ENCODE assay signal across 20 cellular contexts in the genomic region with DNA sequence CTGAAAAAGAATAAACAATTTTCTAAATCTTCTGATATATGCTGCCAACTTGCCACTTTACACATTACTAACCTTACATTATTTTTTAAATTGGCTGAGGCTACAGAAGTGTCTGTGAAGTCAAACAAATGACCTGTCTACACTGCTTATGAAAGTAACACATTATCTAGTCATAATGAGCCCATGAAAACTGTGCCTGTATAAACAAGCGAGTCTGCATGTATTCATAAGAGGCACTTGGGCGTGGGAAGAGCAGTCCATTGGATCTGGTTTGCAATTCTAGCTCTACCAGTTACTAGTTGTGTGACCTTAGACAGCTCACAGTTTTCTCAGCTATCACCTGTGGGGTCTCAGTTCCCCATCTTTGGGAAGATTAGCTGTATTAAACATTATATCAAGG. TPM values are rescaled to one million over a fixed set of nuclear protein-coding genes. Genes with fewer than 3 reads are reported as not detected.
A peak's percentile ranks its signal among the peaks of the same experiment; 100 is the strongest.
DNase-seq lines count a peak whose midpoint lies in the region; ATAC-seq and TF ChIP-seq lines count a peak whose summit lies in the region.
"Had no signal": no experiment of that assay in that cellular context is flagged by ENCODE, and none has a peak within 500 bp of the region (broad histone marks: within the 10 kb centered on the region; RNA-seq: fewer than 3 reads in every experiment).

No MANE protein-coding gene starts in this region.

- no peaks in the 10 kb centered on the region for H3K27me3 ChIP-seq in GM23248 (replicated peaks; ENCODE audit: insufficient read depth)
- no peaks in the 10 kb centered on the region for H3K27me3 ChIP-seq in RWPE2 (ENCODE audit: insufficient read depth, poor library complexity, severe bottlenecking)
- H3K27me3 ChIP-seq in osteoblast (ENCODE audit: insufficient read depth, low read length) = no peaks in the 10 kb centered on the region

- H3K36me3 ChIP-seq in GM23248 (ENCODE audit: low read depth) (peaks cover 10% of the 10 kb centered on the region), RWPE2 (ENCODE audit: low read depth) (peaks cover 38% of the 10 kb centered on the region), osteoblast (ENCODE audit: insufficient read depth, low read length) (peaks cover 6% of the 10 kb centered on the region)

- WGBS in GM23248 (ENCODE audit: low coverage in 1 of 2, low lambda C conversion rate in 2 of 2, missing lambda C conversion rate in 2 of 2), 2 experiments = 95 to 96% methylated on average over 2 of the region's 2 CpGs

- H3K9me2 ChIP-seq in GM23248 (ENCODE audit: insufficient read depth) = no peaks in the 10 kb centered on the region

- DNase-seq in activated naive CD8-positive, alpha-beta T cell treated with anti-CD3 and anti-CD28 coated beads, Interleukin-2, amount 50 U/mL, for 24 hours = no peak
- DNase-seq in activated naive CD8-positive, alpha-beta T cell treated with anti-CD3 and anti-CD28 coated beads for 36 hours = no peak
- DNase-seq in GM23248 (peak; percentile 30), RWPE2 (ENCODE audit: low spot score) (no peak), osteoblast (ENCODE audit: insufficient read length, low spot score, missing footprints) (no peak), T-helper 9 cell (no peak), OCI-M2 (lab: John Stamatoyannopoulos, UW; ENCODE audit: unreplicated experiment) (no peak), endothelial cell (ENCODE audit: low spot score) (no peak)
- DNase-seq: activated B cell treated with CpG ODN at 0.5 μM for 24 hours; activated gamma-delta T cell treated with Interleukin-2 at 50 U/mL for 16 hours; erythroblast; glutamatergic neuron; GOT3; immature natural killer cell; MV-4-11; naive thymus-derived CD4-positive, alpha-beta T cell; NCI-H2171; SIG-M5; stimulated activated CD4-positive, alpha-beta T cell treated with anti-CD3 and anti-CD28 coated beads, Interleukin-4, amount 100 ng/mL, for 4 hours; stimulated activated CD8-positive, alpha-beta memory T cell treated with anti-CD3 and anti-CD28 coated beads, Interleukin-4, amount 100 ng/mL, for 48 hours had no signal

- H3K4me1 Mint-ChIP-seq in activated naive CD8-positive, alpha-beta T cell treated with anti-CD3 and anti-CD28 coated beads, Interleukin-2, amount 50 U/mL, for 24 hours = peaks cover 29% of the 10 kb centered on the region
- peaks cover 22% of the 10 kb centered on the region for H3K4me1 Mint-ChIP-seq in activated naive CD8-positive, alpha-beta T cell treated with anti-CD3 and anti-CD28 coated beads for 36 hours
- H3K4me1 Mint-ChIP-seq in endothelial cell (ENCODE audit: unreplicated experiment) = peaks cover 30% of the 10 kb centered on the region

- no peaks in the 10 kb centered on the region for H4K20me1 ChIP-seq in GM23248 (ENCODE audit: insufficient read depth)
- peaks cover 13% of the 10 kb centered on the region for H4K20me1 ChIP-seq in osteoblast (ENCODE audit: insufficient read depth, low read length)

- no peak overlapping the region for H3K4me3 Mint-ChIP-seq in activated naive CD8-positive, alpha-beta T cell treated with anti-CD3 and anti-CD28 coated beads, Interleukin-2, amount 50 U/mL, for 24 hours
- H3K4me3 Mint-ChIP-seq in activated naive CD8-positive, alpha-beta T cell treated with anti-CD3 and anti-CD28 coated beads for 36 hours = no peak overlapping the region
- no peak overlapping the region for H3K4me3 Mint-ChIP-seq in endothelial cell (ENCODE audit: unreplicated experiment)

- H3K4me1 ChIP-seq in GM23248 (ENCODE audit: insufficient read depth) (peaks cover 16% of the 10 kb centered on the region), RWPE2 (ENCODE audit: insufficient read depth, poor library complexity, severe bottlenecking) (peaks cover 31% of the 10 kb centered on the region), osteoblast (ENCODE audit: insufficient read depth, low read length) (peaks cover 21% of the 10 kb centered on the region)

- no peak overlapping the region for H3K27ac ChIP-seq in GM23248
- H3K27ac ChIP-seq in RWPE2 (ENCODE audit: poor library complexity, severe bottlenecking) = peak overlapping the region; percentile 26
- H3K27ac ChIP-seq in osteoblast (ENCODE audit: low read depth, low read length) = peak overlapping the region; percentile 39

- H2AFZ ChIP-seq in GM23248 = no peak overlapping the region
- H2AFZ ChIP-seq in osteoblast (ENCODE audit: low read length) = no peak overlapping the region

- H3K79me2 ChIP-seq in GM23248 (ENCODE audit: insufficient read depth) = peaks cover 74% of the 10 kb centered on the region
- peaks cover 70% of the 10 kb centered on the region for H3K79me2 ChIP-seq in osteoblast (ENCODE audit: insufficient read depth, low read length)

- no peak overlapping the region for H3K9ac ChIP-seq in GM23248

- H3K27ac Mint-ChIP-seq in activated naive CD8-positive, alpha-beta T cell treated with anti-CD3 and anti-CD28 coated beads, Interleukin-2, amount 50 U/mL, for 24 hours = no peak overlapping the region
- no peak overlapping the region for H3K27ac Mint-ChIP-seq in activated naive CD8-positive, alpha-beta T cell treated with anti-CD3 and anti-CD28 coated beads for 36 hours
- H3K27ac Mint-ChIP-seq in endothelial cell (ENCODE audit: unreplicated experiment) = no peak overlapping the region
- H3K27ac Mint-ChIP-seq: activated B cell treated with CpG ODN at 0.5 μM for 24 hours had no signal

- H3K4me3 ChIP-seq in GM23248 (no peak overlapping the region), RWPE2 (ENCODE audit: severe bottlenecking) (no peak overlapping the region), osteoblast (ENCODE audit: insufficient read depth, low read length) (no peak overlapping the region)

- TF ChIP-seq CTCF in RWPE2 (IDR thresholded peaks at IDR 0.05; ENCODE audit: poor library complexity, severe bottlenecking) (no peak), osteoblast (IDR thresholded peaks at IDR 0.05; ENCODE audit: extremely low read depth, low read depth, low read length) (no peak), endothelial cell (IDR thresholded peaks at IDR 0.05; ENCODE audit: unreplicated experiment) (no peak)

- no peaks in the 10 kb centered on the region for H3K9me3 Mint-ChIP-seq in activated naive CD8-positive, alpha-beta T cell treated with anti-CD3 and anti-CD28 coated beads, Interleukin-2, amount 50 U/mL, for 24 hours
- no peaks in the 10 kb centered on the region for H3K9me3 Mint-ChIP-seq in activated naive CD8-positive, alpha-beta T cell treated with anti-CD3 and anti-CD28 coated beads for 36 hours
- no peaks in the 10 kb centered on the region for H3K9me3 Mint-ChIP-seq in endothelial cell (ENCODE audit: unreplicated experiment)
- H3K9me3 Mint-ChIP-seq: activated B cell treated with CpG ODN at 0.5 μM for 24 hours; immature natural killer cell; naive thymus-derived CD4-positive, alpha-beta T cell had no signal

- ATAC-seq in activated naive CD8-positive, alpha-beta T cell treated with anti-CD3 and anti-CD28 coated beads, Interleukin-2, amount 50 U/mL, for 24 hours = peak; percentile 5
- no peak for ATAC-seq in RWPE2 (ENCODE audit: low read depth)
- ATAC-seq: naive thymus-derived CD4-positive, alpha-beta T cell had no signal

- H3K27me3 Mint-ChIP-seq in activated naive CD8-positive, alpha-beta T cell treated with anti-CD3 and anti-CD28 coated beads, Interleukin-2, amount 50 U/mL, for 24 hours = no peaks in the 10 kb centered on the region
- no peaks in the 10 kb centered on the region for H3K27me3 Mint-ChIP-seq in activated naive CD8-positive, alpha-beta T cell treated with anti-CD3 and anti-CD28 coated beads for 36 hours
- peaks cover 6% of the 10 kb centered on the region for H3K27me3 Mint-ChIP-seq in endothelial cell (ENCODE audit: unreplicated experiment)
- H3K27me3 Mint-ChIP-seq: activated B cell treated with CpG ODN at 0.5 μM for 24 hours had no signal

- H3K4me2 ChIP-seq in GM23248 (ENCODE audit: unreplicated experiment) (no peak overlapping the region), osteoblast (ENCODE audit: insufficient read depth, low read length) (no peak overlapping the region)

- H3K9me3 ChIP-seq in GM23248 (ENCODE audit: low read depth) = no peaks in the 10 kb centered on the region
- no peaks in the 10 kb centered on the region for H3K9me3 ChIP-seq in RWPE2 (ENCODE audit: severe bottlenecking)
- no peaks in the 10 kb centered on the region for H3K9me3 ChIP-seq in osteoblast (ENCODE audit: low read depth, low read length)

- in situ Hi-C loops in GM23248 (cut with MboI) = loop anchor here (10.0 kb wide), 1 partner anchor 103 kb away; no protein-coding TSS in a partner anchor

- H3F3A ChIP-seq in GM23248 (ENCODE audit: insufficient read depth) = no peaks in the 10 kb centered on the region; the same call in 1 of the 2 replicates

- H3K36me3 Mint-ChIP-seq in activated naive CD8-positive, alpha-beta T cell treated with anti-CD3 and anti-CD28 coated beads, Interleukin-2, amount 50 U/mL, for 24 hours (ENCODE audit: low read depth) = peaks cover 6% of the 10 kb centered on the region
- H3K36me3 Mint-ChIP-seq in activated naive CD8-positive, alpha-beta T cell treated with anti-CD3 and anti-CD28 coated beads for 36 hours = peaks cover 7% of the 10 kb centered on the region
- peaks cover 8% of the 10 kb centered on the region for H3K36me3 Mint-ChIP-seq in endothelial cell (ENCODE audit: low read depth, unreplicated experiment)

RNA-seq across cellular contexts. Expression of a gene that starts 3.1 kb away (rescaled TPM):
- total RNA-seq in activated naive CD8-positive, alpha-beta T cell treated with anti-CD3 and anti-CD28 coated beads for 36 hours = 10 to 100 TPM; 22.6 to 26.1 TPM
- 34.7 and 55.1 TPM in 2 replicates for total RNA-seq in GM23248 (2014; rRNA removed; shearing (Covaris generic))
- 34.6 and 42.6 TPM in 2 replicates for polyA plus RNA-seq in GM23248 (2016; fragmentation: Nextera tagmentation; extraction: Ambion mirVana)
- total RNA-seq in osteoblast (35.8 and 40.7 TPM in 2 replicates), endothelial cell (ENCODE audit: unreplicated experiment) (51.6 TPM)

RNA-seq across cellular contexts. Expression of a gene that starts 7.9 kb away (rescaled TPM):
- total RNA-seq in activated naive CD8-positive, alpha-beta T cell treated with anti-CD3 and anti-CD28 coated beads for 36 hours = 10 to 100 TPM; 55.4 to 56.1 TPM
- total RNA-seq in GM23248 (2014; rRNA removed; shearing (Covaris generic)) = 24.2 and 25.2 TPM in 2 replicates
- 34.4 and 37.6 TPM in 2 replicates for polyA plus RNA-seq in GM23248 (2016; fragmentation: Nextera tagmentation; extraction: Ambion mirVana)
- total RNA-seq in osteoblast = 15.9 and 17.1 TPM in 2 replicates
- 58.1 TPM for total RNA-seq in endothelial cell (ENCODE audit: unreplicated experiment)

RNA-seq across cellular contexts. Expression of a gene that starts 41.4 kb away (rescaled TPM):
- total RNA-seq in activated naive CD8-positive, alpha-beta T cell treated with anti-CD3 and anti-CD28 coated beads for 36 hours = under 1 TPM; 0.14 to 0.26 TPM
- 11.4 and 11.6 TPM in 2 replicates for total RNA-seq in GM23248 (2014; rRNA removed; shearing (Covaris generic))
- polyA plus RNA-seq in GM23248 (2016; fragmentation: Nextera tagmentation; extraction: Ambion mirVana) = 11.5 and 12.0 TPM in 2 replicates
- total RNA-seq in osteoblast (14.1 and 18.3 TPM in 2 replicates), endothelial cell (ENCODE audit: unreplicated experiment) (346 TPM)

Comparison
In these comparisons a context has a peak if more than half of its experiments do, and no peak if none do; other contexts are left out.
1. RNA of a gene that starts 41.4 kb away (total RNA-seq): 346 TPM in endothelial cell (single experiment); 14.1 to 18.3 TPM in osteoblast, 11.4 to 11.6 TPM in GM23248 and 0.14 to 0.26 TPM in activated naive CD8-positive, alpha-beta T cell treated with anti-CD3 and anti-CD28 coated beads for 36 hours; every median in the first group is over 10 times any median in the second.